Comparison of ENCODE assay signal across 1 cellular context in the genomic region with DNA sequence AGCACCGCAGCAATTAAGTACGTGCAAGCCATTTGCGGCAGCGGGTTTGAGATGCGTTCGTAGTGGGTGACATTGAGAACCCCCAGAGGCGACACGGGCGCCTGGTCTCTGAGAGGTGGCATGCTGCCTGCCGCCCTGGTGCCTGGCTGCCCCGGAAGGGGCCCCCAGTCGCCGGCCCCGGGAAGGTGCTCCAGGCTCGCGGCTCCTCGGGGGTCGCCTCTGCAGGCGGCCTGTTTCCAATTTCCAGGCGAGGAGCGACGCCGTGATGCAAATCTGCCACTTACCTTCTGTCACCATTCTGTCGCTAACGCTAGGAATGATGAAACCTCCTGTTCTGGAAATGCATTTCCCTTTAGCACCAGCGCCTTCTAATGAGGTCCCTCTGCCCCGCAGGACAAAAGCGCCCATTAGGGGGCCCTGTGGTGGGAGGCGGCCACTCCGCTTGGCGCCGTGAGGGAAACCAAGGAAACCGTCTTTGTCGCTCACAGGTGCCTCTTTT.
TF ChIP-seq lines count a peak whose summit lies in the region.

No MANE protein-coding gene starts in this region.

TF ChIP-seq in WTC11, 78 proteins besides CTCF, POLR2A, EP300 and RAD21 (continued from another document):
- TF ChIP-seq RELA (CRISPR knock-in tag; IDR thresholded peaks at IDR 0.05; ENCODE audit: borderline replicate concordance) (no peak), ZNF219 (CRISPR knock-in tag; IDR thresholded peaks at IDR 0.05; ENCODE audit: borderline replicate concordance) (no peak), ZBTB21 (CRISPR knock-in tag; IDR thresholded peaks at IDR 0.05; ENCODE audit: borderline replicate concordance) (peak; percentile 35; the same call in 1 of the 2 replicates)
- TF ChIP-seq, protein P1, sequence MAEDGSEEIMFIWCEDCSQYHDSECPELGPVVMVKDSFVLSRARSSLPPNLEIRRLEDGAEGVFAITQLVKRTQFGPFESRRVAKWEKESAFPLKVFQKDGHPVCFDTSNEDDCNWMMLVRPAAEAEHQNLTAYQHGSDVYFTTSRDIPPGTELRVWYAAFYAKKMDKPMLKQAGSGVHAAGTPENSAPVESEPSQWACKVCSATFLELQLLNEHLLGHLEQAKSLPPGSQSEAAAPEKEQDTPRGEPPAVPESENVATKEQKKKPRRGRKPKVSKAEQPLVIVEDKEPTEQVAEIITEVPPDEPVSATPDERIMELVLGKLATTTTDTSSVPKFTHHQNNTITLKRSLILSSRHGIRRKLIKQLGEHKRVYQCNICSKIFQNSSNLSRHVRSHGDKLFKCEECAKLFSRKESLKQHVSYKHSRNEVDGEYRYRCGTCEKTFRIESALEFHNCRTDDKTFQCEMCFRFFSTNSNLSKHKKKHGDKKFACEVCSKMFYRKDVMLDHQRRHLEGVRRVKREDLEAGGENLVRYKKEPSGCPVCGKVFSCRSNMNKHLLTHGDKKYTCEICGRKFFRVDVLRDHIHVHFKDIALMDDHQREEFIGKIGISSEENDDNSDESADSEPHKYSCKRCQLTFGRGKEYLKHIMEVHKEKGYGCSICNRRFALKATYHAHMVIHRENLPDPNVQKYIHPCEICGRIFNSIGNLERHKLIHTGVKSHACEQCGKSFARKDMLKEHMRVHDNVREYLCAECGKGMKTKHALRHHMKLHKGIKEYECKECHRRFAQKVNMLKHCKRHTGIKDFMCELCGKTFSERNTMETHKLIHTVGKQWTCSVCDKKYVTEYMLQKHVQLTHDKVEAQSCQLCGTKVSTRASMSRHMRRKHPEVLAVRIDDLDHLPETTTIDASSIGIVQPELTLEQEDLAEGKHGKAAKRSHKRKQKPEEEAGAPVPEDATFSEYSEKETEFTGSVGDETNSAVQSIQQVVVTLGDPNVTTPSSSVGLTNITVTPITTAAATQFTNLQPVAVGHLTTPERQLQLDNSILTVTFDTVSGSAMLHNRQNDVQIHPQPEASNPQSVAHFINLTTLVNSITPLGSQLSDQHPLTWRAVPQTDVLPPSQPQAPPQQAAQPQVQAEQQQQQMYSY (CRISPR knock-in tag; IDR thresholded peaks at IDR 0.05): no peak
- TF ChIP-seq, protein P2, sequence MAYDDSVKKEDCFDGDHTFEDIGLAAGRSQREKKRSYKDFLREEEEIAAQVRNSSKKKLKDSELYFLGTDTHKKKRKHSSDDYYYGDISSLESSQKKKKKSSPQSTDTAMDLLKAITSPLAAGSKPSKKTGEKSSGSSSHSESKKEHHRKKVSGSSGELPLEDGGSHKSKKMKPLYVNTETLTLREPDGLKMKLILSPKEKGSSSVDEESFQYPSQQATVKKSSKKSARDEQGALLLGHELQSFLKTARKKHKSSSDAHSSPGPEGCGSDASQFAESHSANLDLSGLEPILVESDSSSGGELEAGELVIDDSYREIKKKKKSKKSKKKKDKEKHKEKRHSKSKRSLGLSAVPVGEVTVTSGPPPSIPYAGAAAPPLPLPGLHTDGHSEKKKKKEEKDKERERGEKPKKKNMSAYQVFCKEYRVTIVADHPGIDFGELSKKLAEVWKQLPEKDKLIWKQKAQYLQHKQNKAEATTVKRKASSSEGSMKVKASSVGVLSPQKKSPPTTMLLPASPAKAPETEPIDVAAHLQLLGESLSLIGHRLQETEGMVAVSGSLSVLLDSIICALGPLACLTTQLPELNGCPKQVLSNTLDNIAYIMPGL (CRISPR knock-in tag; IDR thresholded peaks at IDR 0.05): no peak
- TF ChIP-seq, protein P3, sequence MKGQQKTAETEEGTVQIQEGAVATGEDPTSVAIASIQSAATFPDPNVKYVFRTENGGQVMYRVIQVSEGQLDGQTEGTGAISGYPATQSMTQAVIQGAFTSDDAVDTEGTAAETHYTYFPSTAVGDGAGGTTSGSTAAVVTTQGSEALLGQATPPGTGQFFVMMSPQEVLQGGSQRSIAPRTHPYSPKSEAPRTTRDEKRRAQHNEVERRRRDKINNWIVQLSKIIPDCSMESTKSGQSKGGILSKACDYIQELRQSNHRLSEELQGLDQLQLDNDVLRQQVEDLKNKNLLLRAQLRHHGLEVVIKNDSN (CRISPR knock-in tag; IDR thresholded peaks at IDR 0.05): no peak
